In the genomic region with DNA sequence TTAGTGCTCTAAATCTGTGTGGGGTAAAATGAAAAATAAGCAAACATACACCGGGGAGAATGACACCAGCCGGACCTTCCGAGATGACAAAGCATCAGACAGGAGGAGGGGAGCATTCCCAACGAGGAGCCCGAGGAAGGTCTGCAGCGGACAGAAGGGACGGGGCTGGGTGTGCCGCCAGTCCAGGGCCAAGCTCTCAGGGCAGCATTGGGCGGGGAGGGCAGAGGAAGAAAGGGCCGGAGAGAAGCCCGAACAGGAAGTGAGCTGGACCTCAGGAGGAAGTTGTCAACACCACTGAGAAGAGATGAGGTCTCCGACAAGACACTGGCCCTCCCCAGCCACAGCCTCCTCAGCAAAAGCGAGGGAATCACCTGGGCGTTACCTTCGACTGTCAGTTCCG, we compare ENCODE assay signal across 13 cellular contexts.
A peak's percentile ranks its signal among the peaks of the same experiment; 100 is the strongest.
DNase-seq lines count a peak whose midpoint lies in the region; ATAC-seq and TF ChIP-seq lines count a peak whose summit lies in the region.
"Had no signal": no experiment of that assay in that cellular context is flagged by ENCODE, and none has a peak within 500 bp of the region (broad histone marks: within the 10 kb centered on the region; RNA-seq: fewer than 3 reads in every experiment).

No MANE protein-coding gene starts in this region.

- no peaks in the 10 kb centered on the region for H3K9me2 ChIP-seq in MM.1S (replicated peaks; ENCODE audit: insufficient read depth, low read length)

- H3K4me1 ChIP-seq in MM.1S (ENCODE audit: low read length) (no peaks in the 10 kb centered on the region), endodermal cell (ENCODE audit: control insufficient read depth, insufficient read depth, low read length) (no peaks in the 10 kb centered on the region), spleen (no peaks in the 10 kb centered on the region)
- H3K4me1 ChIP-seq: HAP-1 had no signal

- no peaks in the 10 kb centered on the region for H3K9me3 Mint-ChIP-seq in endodermal cell
- no peaks in the 10 kb centered on the region for H3K9me3 Mint-ChIP-seq in stimulated activated memory B cell treated with anti-CD40 and anti-IgM and Interleukin-4, amounts not matched to agents 10 μg/mL and 1 μg/mL and 100 μg/mL, for 72 hours

- 0 out of 2 replicates have a peak overlapping the region, but pooled peaks have one; percentile 6 for H3K4me2 ChIP-seq in MM.1S (ENCODE audit: low read depth, low read length)
- H3K4me2 ChIP-seq: GM23338 had no signal

- H3K9me3 ChIP-seq in MM.1S (replicated peaks; ENCODE audit: insufficient read depth, low read length) (no peaks in the 10 kb centered on the region), endodermal cell (ENCODE audit: control insufficient read depth, low read length) (no peaks in the 10 kb centered on the region), spleen (no peaks in the 10 kb centered on the region)
- H3K9me3 ChIP-seq: HAP-1 had no signal

- H3K27ac ChIP-seq in MM.1S (ENCODE audit: low read length) (no peak overlapping the region), endodermal cell (ENCODE audit: low read depth, low read length) (no peak overlapping the region), spleen (no peak overlapping the region)

- H3K36me3 Mint-ChIP-seq in endodermal cell (ENCODE audit: low read depth) = no peaks in the 10 kb centered on the region
- H3K36me3 Mint-ChIP-seq in stimulated activated memory B cell treated with anti-CD40 and anti-IgM and Interleukin-4, amounts not matched to agents 10 μg/mL and 1 μg/mL and 100 μg/mL, for 72 hours = no peaks in the 10 kb centered on the region
- H3K36me3 Mint-ChIP-seq: CD4-positive, alpha-beta memory T cell had no signal

- H3K4me1 Mint-ChIP-seq in endodermal cell = peaks cover 3% of the 10 kb centered on the region
- H3K4me1 Mint-ChIP-seq in stimulated activated memory B cell treated with anti-CD40 and anti-IgM and Interleukin-4, amounts not matched to agents 10 μg/mL and 1 μg/mL and 100 μg/mL, for 72 hours = no peaks in the 10 kb centered on the region
- H3K4me1 Mint-ChIP-seq: CD4-positive, alpha-beta memory T cell had no signal

- TF ChIP-seq CTCF in MM.1S (IDR thresholded peaks at IDR 0.05; ENCODE audit: low read length) (no peak), endodermal cell (conservative IDR thresholded peaks at IDR 0.05) (no peak), spleen (IDR thresholded peaks at IDR 0.05 in 8 of 11, conservative IDR thresholded peaks at IDR 0.05 in 3 of 11) (no peak)

- no peaks in the 10 kb centered on the region for H3K27me3 Mint-ChIP-seq in endodermal cell (ENCODE audit: insufficient read depth)
- H3K27me3 Mint-ChIP-seq in stimulated activated memory B cell treated with anti-CD40 and anti-IgM and Interleukin-4, amounts not matched to agents 10 μg/mL and 1 μg/mL and 100 μg/mL, for 72 hours = peaks cover 22% of the 10 kb centered on the region

- DNase-seq in CMK (ENCODE audit: low read depth) = peak; percentile 7
- DNase-seq in MM.1S = no peak
- peak; percentile 28 for DNase-seq in endodermal cell
- peak; percentile 59 for DNase-seq in spleen
- DNase-seq in HCEC 1CT = no peak
- DNase-seq: C1 segment of cervical spinal cord; CD4-positive, alpha-beta memory T cell; DMS53; DMS79 treated with DMSO at 0.1 percent for 48 hours; GF-D8 had no signal

- no peaks in the 10 kb centered on the region for H3K79me2 ChIP-seq in MM.1S (ENCODE audit: low read length)

- no peaks in the 10 kb centered on the region for H4K20me1 ChIP-seq in MM.1S (ENCODE audit: insufficient read depth, low read length)

- intact Hi-C loops in spleen (cut with DNase I; ENCODE audit: low total_unique reads) = no loop called here

- H3K9ac ChIP-seq in MM.1S (ENCODE audit: low read length) (no peak overlapping the region), endodermal cell (ENCODE audit: extremely low read depth, low read length, poor library complexity, severe bottlenecking) (no peak overlapping the region)

- no peak overlapping the region for H3K4me3 Mint-ChIP-seq in endodermal cell
- no peak overlapping the region for H3K4me3 Mint-ChIP-seq in stimulated activated memory B cell treated with anti-CD40 and anti-IgM and Interleukin-4, amounts not matched to agents 10 μg/mL and 1 μg/mL and 100 μg/mL, for 72 hours
- H3K4me3 Mint-ChIP-seq: CD4-positive, alpha-beta memory T cell; GM23338 had no signal

- H3K4me3 ChIP-seq in MM.1S (ENCODE audit: low read length) = no peak overlapping the region
- H3K4me3 ChIP-seq in endodermal cell (ENCODE audit: low read length) = no peak overlapping the region
- no peak overlapping the region for H3K4me3 ChIP-seq in spleen
- H3K4me3 ChIP-seq: GM23338, HAP-1 had no signal

- H3F3A ChIP-seq in MM.1S (ENCODE audit: insufficient read depth, low read length) = no peaks in the 10 kb centered on the region

- peak overlapping the region; percentile 12; the same call in 1 of the 2 replicates for H2AFZ ChIP-seq in MM.1S (ENCODE audit: low read length)
- H2AFZ ChIP-seq: GM23338 had no signal

- H3K36me3 ChIP-seq in MM.1S (replicated peaks; ENCODE audit: insufficient read depth, low read length) = no peaks in the 10 kb centered on the region
- no peaks in the 10 kb centered on the region for H3K36me3 ChIP-seq in endodermal cell (ENCODE audit: control insufficient read depth, insufficient read depth, low read length)
- H3K36me3 ChIP-seq in spleen = no peaks in the 10 kb centered on the region
- H3K36me3 ChIP-seq: HAP-1 had no signal

- ATAC-seq in stimulated activated memory B cell treated with anti-CD40 and anti-IgM and Interleukin-4, amounts not matched to agents 10 μg/mL and 1 μg/mL and 100 μg/mL, for 72 hours = no peak
- ATAC-seq: GM23338 had no signal

- TF ChIP-seq POLR2A in spleen (IDR thresholded peaks at IDR 0.05) = no peak

- WGBS in endodermal cell (ENCODE audit: insufficient coverage in 1 of 2, insufficient read length in 1 of 2), 2 experiments = 93 to 97% methylated on average over 12 to 16 of the region's 16 CpGs
- 72 to 78% (median 75%) methylated on average over 16 of the region's 16 CpGs for WGBS in spleen, 5 donors

- H3K27me3 ChIP-seq in MM.1S (replicated peaks; ENCODE audit: insufficient read depth, low read length) (peaks cover 38% of the 10 kb centered on the region; the same call in 1 of the 2 replicates), endodermal cell (ENCODE audit: control insufficient read depth, insufficient read depth, low read length, poor library complexity, severe bottlenecking) (no peaks in the 10 kb centered on the region), spleen (replicated peaks in 1 of 7) (peaks cover 0 to 22% (median 0%) of the 10 kb centered on the region in 7 donors)

- no peak overlapping the region for H3K27ac Mint-ChIP-seq in endodermal cell
- H3K27ac Mint-ChIP-seq in stimulated activated memory B cell treated with anti-CD40 and anti-IgM and Interleukin-4, amounts not matched to agents 10 μg/mL and 1 μg/mL and 100 μg/mL, for 72 hours = no peak overlapping the region
- H3K27ac Mint-ChIP-seq: CD4-positive, alpha-beta memory T cell; GM23338 had no signal

Comparison
In these comparisons a context has a peak if more than half of its experiments do, and no peak if none do; other contexts are left out.
1. DNase-seq: peak in CMK (single experiment), endodermal cell (single experiment) and spleen (single experiment); none in MM.1S (single experiment) and HCEC 1CT (single experiment).